In genomic region chr9:87193151-87193550, GRCh38 we compare ENCODE assay signal across 16 cellular contexts.
A peak's percentile ranks its signal among the peaks of the same experiment; 100 is the strongest.
DNase-seq lines count a peak whose midpoint lies in the region; ATAC-seq, FAIRE-seq and TF ChIP-seq lines count a peak whose summit lies in the region.
"Had no signal": no experiment of that assay in that cellular context is flagged by ENCODE, and none has a peak within 500 bp of the region (broad histone marks: within the 10 kb centered on the region; RNA-seq: fewer than 3 reads in every experiment).

No MANE protein-coding gene starts in this region.

- DNase-seq in EH (ENCODE audit: low read depth) (peak; percentile 50), SK-N-SH (no peak), fibroblast of gingiva (ENCODE audit: low read depth) (peak; percentile 15), mesothelial cell of epicardium (ENCODE audit: low spot score in 2 of 2, unreplicated experiment in 2 of 2) (no peak), NCI-H1417 (lab: John Stamatoyannopoulos, UW) (no peak), HTR-8/SVneo (ENCODE audit: insufficient read length, low spot score) (no peak), mucosa of descending colon (no peak)
- DNase-seq: NCI-H1092, NCI-H187, NCI-H774 had no signal

- 77% methylated on average over 1 of the region's 1 CpG for WGBS in SK-N-SH (ENCODE audit: low lambda C conversion rate)

- peaks cover 2% of the 10 kb centered on the region for H3K27me3 Mint-ChIP-seq in mesothelial cell of epicardium (ENCODE audit: low read depth)

- intact Hi-C loops in mucosa of descending colon (cut with DNase I, micrococcal nuclease): no loop called here

- POLR2A ChIA-PET in SK-N-SH (lab: Yijun Ruan, JAX): no interaction called here

- peak overlapping the region; percentile 63; the same call in 1 of the 2 replicates for H3K4me2 ChIP-seq in SK-N-SH

- H3K4me3 ChIP-seq in SK-N-SH (ENCODE audit: low read depth in 2 of 2, low read length in 1 of 2): no peak overlapping the region
- H3K4me3 ChIP-seq in mucosa of descending colon: no peak overlapping the region
- H3K4me3 ChIP-seq: HAP-1, K562 had no signal

- no peaks in the 10 kb centered on the region for H3K36me3 Mint-ChIP-seq in mesothelial cell of epicardium

- H3K9me2 ChIP-seq in SK-N-SH: no peaks in the 10 kb centered on the region

- CTCF ChIA-PET in SK-N-SH (lab: Yijun Ruan, JAX): interaction anchor here (1.0 kb wide), 1 partner anchor 91 kb away, joined by 3 read pairs; no protein-coding TSS in a partner anchor

- no peaks in the 10 kb centered on the region for H3K79me2 ChIP-seq in SK-N-SH (ENCODE audit: insufficient read depth)

- H3K4me1 ChIP-seq in SK-N-SH (ENCODE audit: control insufficient read depth in 1 of 2, insufficient read depth in 2 of 2, low read depth in 1 of 2, low read length in 1 of 2) (peaks cover 0 to 20% of the 10 kb centered on the region in 2 experiments; a peak in 3 of 4 replicates), mucosa of descending colon (ENCODE audit: low read depth) (no peaks in the 10 kb centered on the region)
- H3K4me1 ChIP-seq: HAP-1 had no signal

- peak overlapping the region; percentile 92 to 93 for H3K27ac ChIP-seq in SK-N-SH (ENCODE audit: low read depth in 2 of 2, low read length in 1 of 2)
- H3K27ac ChIP-seq: C4-2B had no signal

- H3K4me3 Mint-ChIP-seq in mesothelial cell of epicardium: no peak overlapping the region

- no peak for TF ChIP-seq CTCF in SK-N-SH (IDR thresholded peaks at IDR 0.05)
- no peak for TF ChIP-seq CTCF in mesothelial cell of epicardium (IDR thresholded peaks at IDR 0.05; ENCODE audit: unreplicated experiment)
- no peak for TF ChIP-seq CTCF in mucosa of descending colon (IDR thresholded peaks at IDR 0.05)

- H4K20me1 ChIP-seq in SK-N-SH (ENCODE audit: insufficient read depth): no peaks in the 10 kb centered on the region

- no peak for TF ChIP-seq RAD21 in SK-N-SH (IDR thresholded peaks at IDR 0.05; ENCODE audit: low read length)

- TF ChIP-seq EP300 in SK-N-SH (IDR thresholded peaks at IDR 0.05; ENCODE audit: borderline replicate concordance in 1 of 2, low read depth in 1 of 2, low read length in 1 of 2): no peak

- ATAC-seq in HG03571 (IDR thresholded peaks at IDR 0.05; ENCODE audit: unreplicated experiment) (no peak), mucosa of descending colon (no peak)
- ATAC-seq: K562, Panc1, Right ventricle myocardium inferior had no signal

- peaks cover 30% of the 10 kb centered on the region for H3K4me1 Mint-ChIP-seq in mesothelial cell of epicardium

- H3K9me3 Mint-ChIP-seq in mesothelial cell of epicardium: no peaks in the 10 kb centered on the region

- peak overlapping the region; percentile 49; the same call in 1 of the 2 replicates for H2AFZ ChIP-seq in SK-N-SH (ENCODE audit: low read depth)

- peak overlapping the region; percentile 58; the same call in 1 of the 2 replicates for H3K9ac ChIP-seq in SK-N-SH

- peak overlapping the region; percentile 60 for H3K27ac Mint-ChIP-seq in mesothelial cell of epicardium

- H3K9me3 ChIP-seq in SK-N-SH (no peaks in the 10 kb centered on the region), mucosa of descending colon (no peaks in the 10 kb centered on the region)
- H3K9me3 ChIP-seq: HAP-1 had no signal

- H3K36me3 ChIP-seq in SK-N-SH (replicated peaks in 1 of 2; ENCODE audit: control insufficient read depth in 1 of 2, insufficient read depth in 2 of 2, low read length in 1 of 2) (no peaks in the 10 kb centered on the region), mucosa of descending colon (ENCODE audit: low read depth) (no peaks in the 10 kb centered on the region)
- H3K36me3 ChIP-seq: HAP-1 had no signal

- FAIRE-seq in HTR-8/SVneo (lab: Jason Lieb, UNC): no peak
- FAIRE-seq: K562 had no signal

- H3K27me3 ChIP-seq in SK-N-SH (ENCODE audit: insufficient read depth): no peaks in the 10 kb centered on the region

- H3F3A ChIP-seq in SK-N-SH (replicated peaks; ENCODE audit: insufficient read depth): peaks cover 25% of the 10 kb centered on the region

TF ChIP-seq in SK-N-SH, 30 proteins besides CTCF, POLR2A, EP300 and RAD21:
- TF ChIP-seq FOSL2 (IDR thresholded peaks at IDR 0.05; ENCODE audit: borderline replicate concordance, low read depth) (no peak), NFIC (IDR thresholded peaks at IDR 0.05; ENCODE audit: borderline replicate concordance) (no peak), USF1 (IDR thresholded peaks at IDR 0.05; ENCODE audit: borderline replicate concordance, low read depth) (no peak), GABPA (IDR thresholded peaks at IDR 0.05; ENCODE audit: low read depth) (no peak), ELF1 (IDR thresholded peaks at IDR 0.05) (no peak)
- TF ChIP-seq, protein P1, sequence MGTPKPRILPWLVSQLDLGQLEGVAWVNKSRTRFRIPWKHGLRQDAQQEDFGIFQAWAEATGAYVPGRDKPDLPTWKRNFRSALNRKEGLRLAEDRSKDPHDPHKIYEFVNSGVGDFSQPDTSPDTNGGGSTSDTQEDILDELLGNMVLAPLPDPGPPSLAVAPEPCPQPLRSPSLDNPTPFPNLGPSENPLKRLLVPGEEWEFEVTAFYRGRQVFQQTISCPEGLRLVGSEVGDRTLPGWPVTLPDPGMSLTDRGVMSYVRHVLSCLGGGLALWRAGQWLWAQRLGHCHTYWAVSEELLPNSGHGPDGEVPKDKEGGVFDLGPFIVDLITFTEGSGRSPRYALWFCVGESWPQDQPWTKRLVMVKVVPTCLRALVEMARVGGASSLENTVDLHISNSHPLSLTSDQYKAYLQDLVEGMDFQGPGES (IDR thresholded peaks at IDR 0.05; ENCODE audit: low read depth, low read length): no peak

Comparison
In these comparisons a context has a peak if more than half of its experiments do, and no peak if none do; other contexts are left out.
1. DNase-seq: peak in EH (single experiment) and fibroblast of gingiva (single experiment); none in SK-N-SH (single experiment), mesothelial cell of epicardium (0 of 2), NCI-H1417 (0 of 3), HTR-8/SVneo (single experiment) and mucosa of descending colon (0 of 3).